Comparison of ENCODE assay signal across 9 cellular contexts in genomic region chr19:34482380-34483250, GRCh38. TPM values are rescaled to one million over a fixed set of nuclear protein-coding genes. Genes with fewer than 3 reads are reported as not detected.
A peak's percentile ranks its signal among the peaks of the same experiment; 100 is the strongest.
DNase-seq lines count a peak whose midpoint lies in the region; ATAC-seq, FAIRE-seq and TF ChIP-seq lines count a peak whose summit lies in the region.
"Had no signal": no experiment of that assay in that cellular context is flagged by ENCODE, and none has a peak within 500 bp of the region (broad histone marks: within the 10 kb centered on the region; RNA-seq: fewer than 3 reads in every experiment).

No MANE protein-coding gene starts in this region.

- H3K27me3 Mint-ChIP-seq in T-helper 2 cell treated with Interferon-gamma antibody and Interleukin-4, amounts not matched to agents 5 μg/mL and 100 μg/mL, for 36 hours (ENCODE audit: low read depth) = peaks cover 49% of the 10 kb centered on the region

- H2AFZ ChIP-seq in mammary epithelial cell (ENCODE audit: low read depth, low read length) (peak overlapping the region; percentile 82), HepG2 (ENCODE audit: low read length) (no peak overlapping the region)

- FAIRE-seq in HepG2 (lab: Jason Lieb, UNC) = no peak

- TF ChIP-seq POLR2A in HepG2 (IDR thresholded peaks at IDR 0.05; ENCODE audit: insufficient read depth in 1 of 2, low read depth in 2 of 2, low read length in 2 of 2) = no peak

- in situ Hi-C loops in mammary epithelial cell (cut with MboI; ENCODE audit: low sequenced_read_pairs in 2 of 2) = no loop called here
- in situ Hi-C loops in HepG2 (cut with HindIII; ENCODE audit: extremely low pct_ligation_motif_present, low pct_unique_long_range_greater_than_20kb) = no loop called here

- CTCF ChIA-PET in mammary epithelial cell (lab: Charles Lee; ENCODE audit: low non-redundant PET) (no interaction called here), HepG2 (lab: Yijun Ruan, JAX; ENCODE audit: low intra/inter-chr PET ratio, low total read pairs) (no interaction called here)

- no peaks in the 10 kb centered on the region for H4K20me1 ChIP-seq in mammary epithelial cell (ENCODE audit: insufficient read depth, low read length)
- H4K20me1 ChIP-seq in HepG2 (ENCODE audit: insufficient read depth, low read length) = 0 out of 2 replicates have a peak, but pooled peaks cover 2% of the 10 kb centered on the region

- no CpG with 5 or more reads among the region's 72 CpGs for WGBS in mammary epithelial cell (ENCODE audit: low coverage, missing lambda C conversion rate)
- WGBS in HepG2 (ENCODE audit: low lambda C conversion rate) = 70% methylated on average over 15 of the region's 72 CpGs

- H3K36me3 Mint-ChIP-seq in T-helper 2 cell treated with Interferon-gamma antibody and Interleukin-4, amounts not matched to agents 5 μg/mL and 100 μg/mL, for 36 hours (ENCODE audit: low read depth) = no peaks in the 10 kb centered on the region

- TF ChIP-seq CTCF in mammary epithelial cell (conservative IDR thresholded peaks at IDR 0.05 in 1 of 2, IDR thresholded peaks at IDR 0.05 in 1 of 2; ENCODE audit: extremely low read depth in 1 of 2, insufficient read depth in 1 of 2, low read depth in 1 of 2, low read length in 2 of 2) (no peak), HepG2 (CRISPR knock-in tag; IDR thresholded peaks at IDR 0.05) (no peak), tibial artery (IDR thresholded peaks at IDR 0.05) (no peak)

- intact Hi-C loops in mammary epithelial cell (cut with micrococcal nuclease) (no loop called here), HepG2 (cut with micrococcal nuclease; ENCODE audit: unreplicated experiment) (no loop called here), tibial artery (cut with DNase I; ENCODE audit: low total_unique reads) (loop anchor here (5.0 kb wide), 1 partner anchor 55 kb away; the partner anchor contains the start of gene UBA2)

- ATAC-seq in HepG2 (peak; percentile 33), GM21515 (IDR thresholded peaks at IDR 0.05; ENCODE audit: unreplicated experiment) (no peak), HG02870 (IDR thresholded peaks at IDR 0.05; ENCODE audit: unreplicated experiment) (no peak)

- H3K9me3 ChIP-seq in mammary epithelial cell (replicated peaks; ENCODE audit: insufficient read depth, low read length) = no peaks in the 10 kb centered on the region
- H3K9me3 ChIP-seq in HepG2 (ENCODE audit: low read length) = no peaks in the 10 kb centered on the region
- H3K9me3 ChIP-seq in tibial artery = no peaks in the 10 kb centered on the region

- DNase-seq in T-helper 2 cell treated with Interferon-gamma antibody and Interleukin-4, amounts not matched to agents 5 μg/mL and 100 μg/mL, for 36 hours (ENCODE audit: low spot score) = no peak
- DNase-seq in T-helper 2 cell (no peak), mammary epithelial cell (peak; percentile 47), HepG2 (ENCODE audit: low spot score) (no peak), tibial artery (peak in 1 of 2 donors; percentile 68), H4 (ENCODE audit: low spot score) (no peak)

- no peaks in the 10 kb centered on the region for H3K4me1 Mint-ChIP-seq in T-helper 2 cell treated with Interferon-gamma antibody and Interleukin-4, amounts not matched to agents 5 μg/mL and 100 μg/mL, for 36 hours (ENCODE audit: low read depth)

- H3K79me2 ChIP-seq in mammary epithelial cell (ENCODE audit: insufficient read depth, low read length) (peaks cover 30% of the 10 kb centered on the region), HepG2 (ENCODE audit: insufficient read depth, low read length) (peaks cover 2% of the 10 kb centered on the region)

- dilution Hi-C loops in mammary epithelial cell (cut with HindIII; ENCODE audit: low sequenced_read_pairs) = no loop called here

- no peak for TF ChIP-seq RAD21 in HepG2 (CRISPR knock-in tag; IDR thresholded peaks at IDR 0.05)

- H3K27ac ChIP-seq in mammary epithelial cell (ENCODE audit: insufficient read depth, low read depth, low read length) = no peak overlapping the region
- no peak overlapping the region for H3K27ac ChIP-seq in HepG2 (ENCODE audit: extremely low read length, insufficient read depth, low read length)
- H3K27ac ChIP-seq in tibial artery = peak overlapping the region; percentile 93 to 96
- H3K27ac ChIP-seq: C4-2B had no signal

- H3K4me3 Mint-ChIP-seq in T-helper 2 cell treated with Interferon-gamma antibody and Interleukin-4, amounts not matched to agents 5 μg/mL and 100 μg/mL, for 36 hours = peak overlapping the region; percentile 42

- H3K36me3 ChIP-seq in mammary epithelial cell (ENCODE audit: insufficient read depth, low read length) (no peaks in the 10 kb centered on the region), HepG2 (replicated peaks in 1 of 2; ENCODE audit: control insufficient read depth in 1 of 2, insufficient read depth in 2 of 2, low read length in 2 of 2) (no peaks in the 10 kb centered on the region; a peak in 1 of 5 replicates), tibial artery (no peaks in the 10 kb centered on the region)

- H3K9me3 Mint-ChIP-seq in T-helper 2 cell treated with Interferon-gamma antibody and Interleukin-4, amounts not matched to agents 5 μg/mL and 100 μg/mL, for 36 hours = no peaks in the 10 kb centered on the region

- peak overlapping the region; percentile 39 to 61 (median 54) for H3K4me3 ChIP-seq in mammary epithelial cell (replicated peaks in 1 of 3; ENCODE audit: insufficient read depth in 1 of 3, low read depth in 2 of 3, low read length in 3 of 3)
- H3K4me3 ChIP-seq in HepG2 (replicated peaks in 1 of 3; ENCODE audit: insufficient read depth in 1 of 3, low read depth in 2 of 3, low read length in 3 of 3) = peak overlapping the region; percentile 59 to 76 (median 75)
- peak overlapping the region; percentile 85 to 87 for H3K4me3 ChIP-seq in tibial artery

- POLR2A ChIA-PET in HepG2 (lab: Yijun Ruan, JAX) = no interaction called here

- H3K27ac Mint-ChIP-seq in T-helper 2 cell treated with Interferon-gamma antibody and Interleukin-4, amounts not matched to agents 5 μg/mL and 100 μg/mL, for 36 hours = no peak overlapping the region

- no TSS peak for BruUV-seq in mammary epithelial cell (replicated peaks; lab: Mats Ljungman, UMichigan)
- BruUV-seq in HepG2 (replicated peaks; lab: Mats Ljungman, UMichigan) = no TSS peak

- H3K27me3 ChIP-seq in mammary epithelial cell (ENCODE audit: insufficient read depth, low read length) = no peaks in the 10 kb centered on the region
- H3K27me3 ChIP-seq in HepG2 (ENCODE audit: control insufficient read depth in 1 of 2, insufficient read depth in 2 of 2, low read length in 2 of 2) = no peaks in the 10 kb centered on the region
- H3K27me3 ChIP-seq in tibial artery = no peaks in the 10 kb centered on the region

- no peak overlapping the region for H3K9ac ChIP-seq in mammary epithelial cell (ENCODE audit: insufficient read depth, low read length)
- peak overlapping the region; percentile 66 for H3K9ac ChIP-seq in HepG2 (ENCODE audit: insufficient read depth, low read depth, low read length)

- H3K4me2 ChIP-seq in mammary epithelial cell (ENCODE audit: insufficient read depth, low read depth, low read length) (peak overlapping the region; percentile 91), HepG2 (ENCODE audit: low read depth, low read length) (peak overlapping the region; percentile 88)

- H3K4me1 ChIP-seq in mammary epithelial cell (ENCODE audit: insufficient read depth, low read length) (peaks cover 12% of the 10 kb centered on the region), HepG2 (ENCODE audit: insufficient read depth, low read length) (peaks cover 24% of the 10 kb centered on the region), tibial artery (peaks cover 0 to 60% (median 40%) of the 10 kb centered on the region in 4 donors)

- TF ChIP-seq EP300 in HepG2 (IDR thresholded peaks at IDR 0.05; ENCODE audit: low read depth in 2 of 2, low read length in 2 of 2) = no peak
- no peak for TF ChIP-seq EP300 in HepG2 (CRISPR knock-in tag; IDR thresholded peaks at IDR 0.05; ENCODE audit: borderline replicate concordance)

RNA-seq across cellular contexts. Expression of gene WTIP, which starts 1.1 kb away (rescaled TPM):
- total RNA-seq in mammary epithelial cell = 10 to 100 TPM in 1 of 2 donors, 1 to 10 TPM in 1; 7.1 to 22.7 TPM
- polyA plus RNA-seq in mammary epithelial cell = 5.8 TPM
- polyA minus RNA-seq in mammary epithelial cell = 0.93 TPM
- 9.0 and 15.0 TPM in 2 replicates for total RNA-seq in HepG2 (2016; rRNA removed; fragmentation: Illumina TruSeq; extraction: Trizol)
- 12.3 and 12.5 TPM in 2 replicates for total RNA-seq in HepG2 (2016; cell fraction: cytosol; rRNA removed; fragmentation: Illumina TruSeq; extraction: Trizol; ENCODE audit: low read depth)
- total RNA-seq in HepG2 (2016; cell fraction: insoluble cytoplasmic fraction; rRNA removed; fragmentation: Illumina TruSeq; extraction: Trizol) = 7.6 and 12.6 TPM in 2 replicates
- 23.0 and 32.2 TPM in 2 replicates for total RNA-seq in HepG2 (2016; cell fraction: membrane; rRNA removed; fragmentation: Illumina TruSeq; extraction: Trizol)
- total RNA-seq in HepG2 (2016; cell fraction: nucleus; rRNA removed; fragmentation: Illumina TruSeq; extraction: Trizol) = 6.1 and 7.1 TPM in 2 replicates
- polyA plus RNA-seq in HepG2 (2011; rRNA removed) = 18.1 and 20.9 TPM in 2 replicates
- polyA plus RNA-seq in HepG2 (2011; cell fraction: cytosol; rRNA removed) = 13.7 and 18.9 TPM in 2 replicates
- polyA plus RNA-seq in HepG2 (2011; cell fraction: nucleus; rRNA removed) = 11.0 and 12.4 TPM in 2 replicates
- 6.7 and 12.4 TPM in 2 replicates for polyA plus RNA-seq in HepG2 (2012)
- 9.0 and 11.1 TPM in 2 replicates for polyA plus RNA-seq in HepG2 (2016; cell fraction: cytosol; fragmentation: Illumina TruSeq; extraction: Trizol; ENCODE audit: low read depth)
- polyA plus RNA-seq in HepG2 (2016; cell fraction: insoluble cytoplasmic fraction; fragmentation: Illumina TruSeq; extraction: Trizol; ENCODE audit: low read depth) = 7.0 and 8.8 TPM in 2 replicates
- polyA plus RNA-seq in HepG2 (2016; cell fraction: membrane; fragmentation: Illumina TruSeq; extraction: Trizol; ENCODE audit: low read depth) = 18.0 and 20.4 TPM in 2 replicates
- polyA plus RNA-seq in HepG2 (2016; cell fraction: nucleus; fragmentation: Illumina TruSeq; extraction: Trizol; ENCODE audit: insufficient read depth, low read depth) = 7.5 and 9.5 TPM in 2 replicates
- 3.6 and 41.2 TPM in 2 replicates for polyA minus RNA-seq in HepG2 (2011; rRNA and poly(A)+ RNA removed; ENCODE audit: low replicate concordance)
- 11.4 and 11.8 TPM in 2 replicates for polyA minus RNA-seq in HepG2 (2011; cell fraction: cytosol; rRNA and poly(A)+ RNA removed)
- polyA minus RNA-seq in HepG2 (2011; cell fraction: nucleus; rRNA and poly(A)+ RNA removed) = 2.4 and 5.6 TPM in 2 replicates
- 9.9 and 11.4 TPM in 2 replicates for total RNA-seq in H4 (2014; rRNA removed; shearing (Covaris generic))

RNA-seq across cellular contexts. Expression of gene UBA2, which starts 54.4 kb away (rescaled TPM):
- 10 to 100 TPM; 88.7 to 92.5 TPM for total RNA-seq in mammary epithelial cell
- 83.9 TPM for polyA plus RNA-seq in mammary epithelial cell
- 378 TPM for polyA minus RNA-seq in mammary epithelial cell
- 222 and 327 TPM in 2 replicates for total RNA-seq in HepG2 (2016; rRNA removed; fragmentation: Illumina TruSeq; extraction: Trizol)
- total RNA-seq in HepG2 (2016; cell fraction: cytosol; rRNA removed; fragmentation: Illumina TruSeq; extraction: Trizol; ENCODE audit: low read depth) = 111 and 132 TPM in 2 replicates
- 217 and 335 TPM in 2 replicates for total RNA-seq in HepG2 (2016; cell fraction: insoluble cytoplasmic fraction; rRNA removed; fragmentation: Illumina TruSeq; extraction: Trizol)
- total RNA-seq in HepG2 (2016; cell fraction: membrane; rRNA removed; fragmentation: Illumina TruSeq; extraction: Trizol) = 253 and 274 TPM in 2 replicates
- total RNA-seq in HepG2 (2016; cell fraction: nucleus; rRNA removed; fragmentation: Illumina TruSeq; extraction: Trizol) = 84.0 and 88.3 TPM in 2 replicates
- 117 and 172 TPM in 2 replicates for polyA plus RNA-seq in HepG2 (2011; rRNA removed)
- 89.3 and 104 TPM in 2 replicates for polyA plus RNA-seq in HepG2 (2011; cell fraction: cytosol; rRNA removed)
- 43.7 and 47.8 TPM in 2 replicates for polyA plus RNA-seq in HepG2 (2011; cell fraction: nucleus; rRNA removed)
- polyA plus RNA-seq in HepG2 (2012) = 112 and 146 TPM in 2 replicates
- 64.4 and 67.9 TPM in 2 replicates for polyA plus RNA-seq in HepG2 (2016; cell fraction: cytosol; fragmentation: Illumina TruSeq; extraction: Trizol; ENCODE audit: low read depth)
- polyA plus RNA-seq in HepG2 (2016; cell fraction: insoluble cytoplasmic fraction; fragmentation: Illumina TruSeq; extraction: Trizol; ENCODE audit: low read depth) = 228 and 233 TPM in 2 replicates
- 113 and 131 TPM in 2 replicates for polyA plus RNA-seq in HepG2 (2016; cell fraction: membrane; fragmentation: Illumina TruSeq; extraction: Trizol; ENCODE audit: low read depth)
- polyA plus RNA-seq in HepG2 (2016; cell fraction: nucleus; fragmentation: Illumina TruSeq; extraction: Trizol; ENCODE audit: insufficient read depth, low read depth) = 93.7 and 95.4 TPM in 2 replicates
- polyA minus RNA-seq in HepG2 (2011; rRNA and poly(A)+ RNA removed; ENCODE audit: low replicate concordance) = 113 and 118 TPM in 2 replicates
- polyA minus RNA-seq in HepG2 (2011; cell fraction: cytosol; rRNA and poly(A)+ RNA removed) = 132 and 194 TPM in 2 replicates
- polyA minus RNA-seq in HepG2 (2011; cell fraction: nucleus; rRNA and poly(A)+ RNA removed) = 68.1 and 99.3 TPM in 2 replicates
- 258 and 295 TPM in 2 replicates for total RNA-seq in H4 (2014; rRNA removed; shearing (Covaris generic))

Comparison
In these comparisons a context has a peak if more than half of its experiments do, and no peak if none do; other contexts are left out.
1. H3K27ac ChIP-seq: peak in tibial artery (2 of 2); none in mammary epithelial cell (single experiment) and HepG2 (single experiment).
2. Peak in every context shown above with its lines, with median percentiles within 50 percentile points of each other: H3K4me3 ChIP-seq.